ENCODE assay signal across 8 cellular contexts in the genomic region with DNA sequence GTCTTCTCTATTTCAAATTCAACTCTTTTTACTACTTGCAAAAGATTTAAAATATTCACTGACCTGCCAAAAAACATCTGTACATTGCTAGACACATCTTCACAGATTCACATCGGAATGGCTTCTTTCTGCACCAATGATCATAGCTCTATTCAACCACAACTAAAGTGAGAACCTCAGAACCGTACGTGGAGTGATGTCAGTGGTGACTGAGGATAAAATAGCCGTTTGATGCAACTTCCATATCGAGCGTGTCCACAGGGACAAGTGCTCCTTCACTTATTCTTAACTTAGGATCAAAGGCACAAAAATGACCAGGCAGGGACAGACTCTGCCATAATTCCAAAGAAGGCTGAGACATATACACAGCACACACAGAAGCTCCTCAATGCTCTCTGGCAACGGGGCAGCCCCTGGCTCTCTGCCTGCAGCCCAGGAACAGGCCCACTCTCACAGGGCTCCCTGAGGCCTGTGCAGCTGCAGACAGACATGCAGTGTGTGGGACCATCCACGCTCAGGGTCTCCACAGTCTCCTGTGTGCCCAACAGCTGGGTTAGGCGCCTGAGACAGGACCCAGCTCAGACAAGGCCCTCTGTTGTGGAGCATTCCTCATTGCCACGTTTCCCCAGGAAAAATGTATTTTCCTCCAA. TPM values are rescaled to one million over a fixed set of nuclear protein-coding genes. Genes with fewer than 3 reads are reported as not detected.
DNase-seq lines count a peak whose midpoint lies in the region; ATAC-seq and TF ChIP-seq lines count a peak whose summit lies in the region.

No MANE protein-coding gene starts in this region.

- peak; percentile 64 for DNase-seq in activated effector memory CD4-positive, alpha-beta T cell treated with anti-CD3 and anti-CD28 coated beads, Interleukin-2, amount 50 U/mL, for 16 hours
- no peak for DNase-seq in activated effector memory CD4-positive, alpha-beta T cell treated with Interleukin-2 at 50 U/mL for 16 hours
- DNase-seq in stimulated activated naive B cell treated with anti-CD40 and anti-IgM and Interleukin-4, amounts not matched to agents 10 μg/mL and 1 μg/mL and 100 μg/mL, for 72 hours: no peak
- no peak for DNase-seq in EL
- DNase-seq in COLO668 (lab: John Stamatoyannopoulos, UW; ENCODE audit: unreplicated experiment): no peak
- DNase-seq in NCI-H446 treated with DMSO at 0.1 percent for 48 hours (lab: John Stamatoyannopoulos, UW): no peak

- TF ChIP-seq CTCF in brain (conservative IDR thresholded peaks at IDR 0.05): no peak

- no peaks in the 10 kb centered on the region for H3K9me3 Mint-ChIP-seq in brain
- no peaks in the 10 kb centered on the region for H3K9me3 Mint-ChIP-seq in stimulated activated naive B cell treated with anti-CD40 and anti-IgM and Interleukin-4, amounts not matched to agents 10 μg/mL and 1 μg/mL and 100 μg/mL, for 72 hours

- ATAC-seq in HG02973 (IDR thresholded peaks at IDR 0.05; ENCODE audit: unreplicated experiment): peak; percentile 36
- ATAC-seq in stimulated activated naive B cell treated with anti-CD40 and anti-IgM and Interleukin-4, amounts not matched to agents 10 μg/mL and 1 μg/mL and 100 μg/mL, for 72 hours (replicated peaks): peak; percentile 23 to 27

- no peaks in the 10 kb centered on the region for H3K4me1 Mint-ChIP-seq in brain
- H3K4me1 Mint-ChIP-seq in stimulated activated naive B cell treated with anti-CD40 and anti-IgM and Interleukin-4, amounts not matched to agents 10 μg/mL and 1 μg/mL and 100 μg/mL, for 72 hours: peaks cover 34 to 51% of the 10 kb centered on the region in 2 donors

- peak overlapping the region; percentile 7 to 93 (median 85) for H3K27ac Mint-ChIP-seq in brain
- peak overlapping the region; percentile 47 for H3K27ac Mint-ChIP-seq in stimulated activated naive B cell treated with anti-CD40 and anti-IgM and Interleukin-4, amounts not matched to agents 10 μg/mL and 1 μg/mL and 100 μg/mL, for 72 hours

- H3K36me3 Mint-ChIP-seq in brain: peaks cover 35% of the 10 kb centered on the region
- peaks cover 8 to 22% of the 10 kb centered on the region in 2 donors for H3K36me3 Mint-ChIP-seq in stimulated activated naive B cell treated with anti-CD40 and anti-IgM and Interleukin-4, amounts not matched to agents 10 μg/mL and 1 μg/mL and 100 μg/mL, for 72 hours

- no peaks in the 10 kb centered on the region for H3K27me3 Mint-ChIP-seq in brain
- H3K27me3 Mint-ChIP-seq in stimulated activated naive B cell treated with anti-CD40 and anti-IgM and Interleukin-4, amounts not matched to agents 10 μg/mL and 1 μg/mL and 100 μg/mL, for 72 hours: no peaks in the 10 kb centered on the region

- H3K4me3 Mint-ChIP-seq in brain: peak overlapping the region in 3 of 5 experiments; percentile 5 to 55 (median 34)
- H3K4me3 Mint-ChIP-seq in stimulated activated naive B cell treated with anti-CD40 and anti-IgM and Interleukin-4, amounts not matched to agents 10 μg/mL and 1 μg/mL and 100 μg/mL, for 72 hours: peak overlapping the region; percentile 7 to 43

RNA-seq across cellular contexts. Expression of a gene that starts 22.8 kb away (rescaled TPM):
- polyA plus RNA-seq in brain (ENCODE audit: insufficient read depth, low read depth, low replicate concordance): 338 TPM
